Comparison of ENCODE assay signal across 15 cellular contexts in genomic region chr5:79975422-79975821, GRCh38. TPM values are rescaled to one million over a fixed set of nuclear protein-coding genes. Genes with fewer than 3 reads are reported as not detected.
DNase-seq lines count a peak whose midpoint lies in the region; ATAC-seq and TF ChIP-seq lines count a peak whose summit lies in the region.
"Had no signal": no experiment of that assay in that cellular context is flagged by ENCODE, and none has a peak within 500 bp of the region (broad histone marks: within the 10 kb centered on the region; RNA-seq: fewer than 3 reads in every experiment).

No MANE protein-coding gene starts in this region.

- no peaks in the 10 kb centered on the region for H3K9me3 Mint-ChIP-seq in HFFc6

- H3K4me3 Mint-ChIP-seq in HFFc6, result no peak overlapping the region

- peak overlapping the region; percentile 8; the same call in 1 of the 2 replicates for H3K27ac Mint-ChIP-seq in HFFc6

- peaks cover 26% of the 10 kb centered on the region for H3K4me1 ChIP-seq in SJCRH30
- H3K4me1 ChIP-seq in HAP-1, result peaks cover 3% of the 10 kb centered on the region; the same call in 1 of the 2 replicates

- in situ Hi-C loops in HAP-1 (cut with MboI; ENCODE audit: low sequenced_read_pairs), result no loop called here

- no peak for ATAC-seq in GM18861 (IDR thresholded peaks at IDR 0.05; ENCODE audit: unreplicated experiment)

- peak; percentile 21 for DNase-seq in AG08395 (ENCODE audit: low spot score)
- DNase-seq in HFFc6, result no peak
- DNase-seq in SJCRH30, result no peak
- DNase-seq in kidney tubule cell (ENCODE audit: low spot score), result peak; percentile 7
- DNase-seq in RPMI8226, result no peak
- DNase-seq in HAP-1 (ENCODE audit: low spot score in 2 of 2), result no peak
- DNase-seq: KBM-7, NCI-H1436 treated with DMSO at 0.1 percent for 48 hours, NCI-H2029 treated with DMSO at 0.1 percent for 48 hours, NCI-H2171 treated with DMSO at 0.1 percent for 48 hours, NCI-H446 treated with DMSO at 0.1 percent for 48 hours, Right ventricle myocardium superior had no signal

- H3K9me3 ChIP-seq in SJCRH30 (replicated peaks) (no peaks in the 10 kb centered on the region), HAP-1 (no peaks in the 10 kb centered on the region)

- peak overlapping the region; percentile 10; the same call in 1 of the 2 replicates for H3K27ac ChIP-seq in SJCRH30
- H3K27ac ChIP-seq: C4-2B, HL-60 had no signal

- H3K27me3 ChIP-seq in SJCRH30 (no peaks in the 10 kb centered on the region), HAP-1 (ENCODE audit: low read depth) (peaks cover 1% of the 10 kb centered on the region)

- H3K36me3 Mint-ChIP-seq in HFFc6 (ENCODE audit: low read depth), result peaks cover 36% of the 10 kb centered on the region

- H3K27me3 Mint-ChIP-seq in HFFc6 (ENCODE audit: insufficient read depth), result no peaks in the 10 kb centered on the region; the same call in 1 of the 2 replicates

- no peak for TF ChIP-seq CTCF in HFFc6 (IDR thresholded peaks at IDR 0.05)

- H3K4me3 ChIP-seq in SJCRH30 (no peak overlapping the region), HAP-1 (no peak overlapping the region)

- peaks cover 2% of the 10 kb centered on the region for H3K36me3 ChIP-seq in SJCRH30
- no peaks in the 10 kb centered on the region for H3K36me3 ChIP-seq in HAP-1 (replicated peaks)

- peaks cover 35% of the 10 kb centered on the region for H3K4me1 Mint-ChIP-seq in HFFc6 (ENCODE audit: low read depth)

RNA-seq across cellular contexts. Expression of gene MTX3, which starts 15.6 kb away (rescaled TPM):
- total RNA-seq in HFFc6 (2021; fragmentation: NEBNext Ultra II Directional; extraction: Animal tissue kit (Norgen Biotek cat#: 25700)), result 10 to 100 TPM; 10.2 to 13.5 (median 12.8) TPM
- 27.1 and 28.8 TPM in 2 replicates for total RNA-seq in SJCRH30 (2014; rRNA removed; shearing (Covaris generic))

RNA-seq across cellular contexts. Expression of gene THBS4, which starts 59.7 kb away (rescaled TPM):
- total RNA-seq in HFFc6 (2021; fragmentation: NEBNext Ultra II Directional; extraction: Animal tissue kit (Norgen Biotek cat#: 25700)), result under 1 TPM in 5 of 6 experiments, not detected in 1; 0.43 to 0.82 (median 0.71) TPM
- 4.6 and 6.0 TPM in 2 replicates for total RNA-seq in SJCRH30 (2014; rRNA removed; shearing (Covaris generic))

Comparison
In these comparisons a context has a peak if more than half of its experiments do, and no peak if none do; other contexts are left out.
1. DNase-seq: peak in AG08395 (single experiment) and kidney tubule cell (single experiment); none in HFFc6 (single experiment), SJCRH30 (0 of 2), RPMI8226 (single experiment) and HAP-1 (0 of 2).